Comparison of ENCODE assay signal across 26 cellular contexts in genomic region chr2:239055756-239056493, GRCh38.
A peak's percentile ranks its signal among the peaks of the same experiment; 100 is the strongest.
DNase-seq lines count a peak whose midpoint lies in the region; ATAC-seq, FAIRE-seq and TF ChIP-seq lines count a peak whose summit lies in the region.
"Had no signal": no experiment of that assay in that cellular context is flagged by ENCODE, and none has a peak within 500 bp of the region (broad histone marks: within the 10 kb centered on the region; RNA-seq: fewer than 3 reads in every experiment).

No MANE protein-coding gene starts in this region.

- no CpG with 5 or more reads among the region's 20 CpGs for WGBS in neuronal stem cell (ENCODE audit: extremely low coverage in 2 of 2, insufficient read length in 2 of 2, insufficient replicate concordance in 1 of 2), 2 donors
- WGBS in upper lobe of left lung, 2 donors: 92% methylated on average over 19 to 20 of the region's 20 CpGs

- no peaks in the 10 kb centered on the region for H3K79me1 ChIP-seq in neuronal stem cell (ENCODE audit: low read depth, low read length)

- H3K9me3 ChIP-seq in endothelial cell of umbilical vein (replicated peaks; ENCODE audit: control insufficient read depth, insufficient read depth, low read length): no peaks in the 10 kb centered on the region
- peaks cover 0 to 7% of the 10 kb centered on the region in 2 donors for H3K9me3 ChIP-seq in neuronal stem cell (replicated peaks in 1 of 2; ENCODE audit: control insufficient read depth in 2 of 2, insufficient read depth in 1 of 2, low read depth in 1 of 2, low read length in 2 of 2)
- peaks cover 0 to 5% (median 0%) of the 10 kb centered on the region in 4 donors for H3K9me3 ChIP-seq in upper lobe of left lung
- H3K9me3 ChIP-seq: adrenal gland had no signal

- H3K27ac ChIP-seq in endothelial cell of umbilical vein (ENCODE audit: insufficient read depth, low read depth, low read length): no peak overlapping the region
- H3K27ac ChIP-seq in neuronal stem cell (replicated peaks; ENCODE audit: low read length): no peak overlapping the region
- no peak overlapping the region for H3K27ac ChIP-seq in upper lobe of left lung
- H3K27ac ChIP-seq: GM23248, tibial artery had no signal

- no peak overlapping the region for H2BK120ac ChIP-seq in neuronal stem cell (ENCODE audit: low read depth, low read length)

- H3K27me3 ChIP-seq in endothelial cell of umbilical vein (ENCODE audit: control insufficient read depth in 2 of 2, insufficient read depth in 2 of 2, low read length in 2 of 2): no peaks in the 10 kb centered on the region
- no peaks in the 10 kb centered on the region for H3K27me3 ChIP-seq in neuronal stem cell (ENCODE audit: control insufficient read depth in 3 of 3, insufficient read depth in 3 of 3, low read depth in 1 of 3, low read length in 3 of 3)
- no peaks in the 10 kb centered on the region for H3K27me3 ChIP-seq in upper lobe of left lung
- H3K27me3 ChIP-seq: adrenal gland, tibial artery had no signal

- no peak overlapping the region for H3K4me2 ChIP-seq in endothelial cell of umbilical vein (ENCODE audit: insufficient read depth, low read length)
- H3K4me2 ChIP-seq in neuronal stem cell (ENCODE audit: insufficient read depth, low read length, poor library complexity, severe bottlenecking): no peak overlapping the region
- H3K4me2 ChIP-seq: smooth muscle cell had no signal

- peak; percentile 47 for FAIRE-seq in endothelial cell of umbilical vein (lab: Jason Lieb, UNC)
- FAIRE-seq: frontal cortex, GM12878 had no signal

- H3K9ac ChIP-seq in endothelial cell of umbilical vein (replicated peaks; ENCODE audit: extremely low read depth, insufficient read depth, low read length): no peak overlapping the region
- no peak overlapping the region for H3K9ac ChIP-seq in neuronal stem cell (ENCODE audit: low read depth, low read length, poor library complexity)
- H3K9ac ChIP-seq: GM23248 had no signal

- H3K14ac ChIP-seq in neuronal stem cell (ENCODE audit: low read length): no peak overlapping the region

- no peak for TF ChIP-seq POLR2A in endothelial cell of umbilical vein (IDR thresholded peaks at IDR 0.05; ENCODE audit: low read depth, low read length)
- no peak for TF ChIP-seq POLR2A in upper lobe of left lung (IDR thresholded peaks at IDR 0.05)

- peak overlapping the region; percentile 30 for H2BK5ac ChIP-seq in neuronal stem cell (ENCODE audit: low read length)

- CTCF ChIA-PET in endothelial cell of umbilical vein (lab: Charles Lee): no interaction called here

- intact Hi-C loops in endothelial cell of umbilical vein (cut with micrococcal nuclease): no loop called here

- no peak overlapping the region for H3K23ac ChIP-seq in neuronal stem cell (ENCODE audit: low read depth, low read length, poor library complexity)

- no peak overlapping the region for H4K8ac ChIP-seq in neuronal stem cell (ENCODE audit: low read depth, low read length)

- no peak for TF ChIP-seq CTCF in endothelial cell of umbilical vein (IDR thresholded peaks at IDR 0.05; ENCODE audit: extremely low read depth in 1 of 2, insufficient read depth in 1 of 2, low read depth in 1 of 2, low read length in 2 of 2)
- TF ChIP-seq CTCF in upper lobe of left lung (IDR thresholded peaks at IDR 0.05): no peak

- H3K36me3 ChIP-seq in endothelial cell of umbilical vein (ENCODE audit: control insufficient read depth in 2 of 2, extremely low read depth in 1 of 2, insufficient read depth in 2 of 2, low read length in 2 of 2) (peaks cover 0 to 3% of the 10 kb centered on the region in 2 experiments), neuronal stem cell (replicated peaks in 1 of 2; ENCODE audit: control insufficient read depth in 2 of 2, insufficient read depth in 2 of 2, low read length in 2 of 2) (peaks cover 8 to 47% of the 10 kb centered on the region in 2 donors), upper lobe of left lung (peaks cover 11 to 54% (median 33%) of the 10 kb centered on the region in 4 donors)

- H3K4me1 ChIP-seq in endothelial cell of umbilical vein (ENCODE audit: control insufficient read depth, extremely low read depth, insufficient read depth, low read length): peaks cover 5% of the 10 kb centered on the region
- no peaks in the 10 kb centered on the region for H3K4me1 ChIP-seq in neuronal stem cell (ENCODE audit: control insufficient read depth in 2 of 2, insufficient read depth in 1 of 2, low read depth in 1 of 2, low read length in 2 of 2)
- H3K4me1 ChIP-seq in upper lobe of left lung: peaks cover 0 to 3% (median 0%) of the 10 kb centered on the region in 4 donors
- H3K4me1 ChIP-seq: tibial artery had no signal

- no peak overlapping the region for H2AK5ac ChIP-seq in neuronal stem cell (ENCODE audit: low read depth, low read length)

- dilution Hi-C loops in endothelial cell of umbilical vein (cut with MboI; ENCODE audit: extremely low pct_ligation_motif_present, low sequenced_read_pairs): no loop called here

- no TSS peak for BruUV-seq in endothelial cell of umbilical vein (replicated peaks; lab: Mats Ljungman, UMichigan)

- no peaks in the 10 kb centered on the region for H4K20me1 ChIP-seq in endothelial cell of umbilical vein (replicated peaks; ENCODE audit: control insufficient read depth, extremely low read depth, insufficient read depth, low read length)

- H2BK12ac ChIP-seq in neuronal stem cell (ENCODE audit: low read length): no peak overlapping the region

- peak; percentile 44 for DNase-seq in H4 (ENCODE audit: low spot score)
- DNase-seq in RPMI7951 (ENCODE audit: low read depth): peak; percentile 23
- peak; percentile 5 for DNase-seq in endothelial cell of umbilical vein (ENCODE audit: low read depth, low spot score)
- DNase-seq in neuronal stem cell (ENCODE audit: low spot score): no peak
- no peak for DNase-seq in upper lobe of left lung
- DNase-seq in NCI-H1092 treated with DMSO at 0.1 percent for 48 hours (lab: John Stamatoyannopoulos, UW): no peak
- DNase-seq: activated gamma-delta T cell treated with Interleukin-2 at 50 U/mL for 16 hours; activated T-cell treated with anti-CD3 and anti-CD28 coated beads, Interleukin-2, amount 50 U/mL, for 1 hour; CD8-positive, alpha-beta T cell; DMS53; GM23248; islet precursor cell; MM.1S; NCI-H1694; NCI-H2171 treated with DMSO at 0.1 percent for 48 hours; NCI-H526; nucleus accumbens; Right ventricle myocardium superior; stimulated activated CD4-positive, alpha-beta T cell treated with anti-CD3 and anti-CD28 coated beads, Interleukin-4, amount 100 ng/mL, for 1 hour; stimulated activated naive CD8-positive, alpha-beta T cell treated with anti-CD3 and anti-CD28 coated beads, Interleukin-15, Interleukin-2, amounts not matched to agents 100 U/mL and 50 U/mL, for 24 hours; tibial artery had no signal

- no peaks in the 10 kb centered on the region for H3K79me2 ChIP-seq in endothelial cell of umbilical vein (ENCODE audit: control insufficient read depth, insufficient read depth, low read length)

- H2AFZ ChIP-seq in endothelial cell of umbilical vein (ENCODE audit: low read depth, low read length): no peak overlapping the region
- H2AFZ ChIP-seq in neuronal stem cell (ENCODE audit: low read length): no peak overlapping the region
- H2AFZ ChIP-seq: GM23248 had no signal

- no peak overlapping the region for H2BK15ac ChIP-seq in neuronal stem cell (ENCODE audit: low read length)

- no peak overlapping the region for H4K91ac ChIP-seq in neuronal stem cell (ENCODE audit: low read depth, low read length, poor library complexity)

- H3K18ac ChIP-seq in neuronal stem cell (ENCODE audit: low read length): no peak overlapping the region

- no peak for TF ChIP-seq EP300 in upper lobe of left lung (IDR thresholded peaks at IDR 0.05)

- ATAC-seq in upper lobe of left lung (ENCODE audit: low FRiP score in 2 of 2) (no peak), GM21786 (IDR thresholded peaks at IDR 0.05; ENCODE audit: unreplicated experiment) (no peak)
- ATAC-seq: CD8-positive, alpha-beta T cell; GM12878; stimulated activated naive CD8-positive, alpha-beta T cell treated with anti-CD3 and anti-CD28 coated beads, Interleukin-15, Interleukin-2, amounts not matched to agents 100 U/mL and 50 U/mL, for 24 hours had no signal

- POLR2A ChIA-PET in endothelial cell of umbilical vein (lab: Charles Lee): no interaction called here

- no peaks in the 10 kb centered on the region for H3K9me1 ChIP-seq in endothelial cell of umbilical vein (replicated peaks; ENCODE audit: control insufficient read depth, extremely low read depth, insufficient read depth, low read length)

- H3K4me3 ChIP-seq in endothelial cell of umbilical vein (replicated peaks in 1 of 3; ENCODE audit: insufficient read depth in 1 of 3, low read depth in 1 of 3, low read length in 3 of 3): no peak overlapping the region
- H3K4me3 ChIP-seq in neuronal stem cell (ENCODE audit: low read length in 2 of 2): no peak overlapping the region
- no peak overlapping the region for H3K4me3 ChIP-seq in upper lobe of left lung
- H3K4me3 ChIP-seq: adrenal gland, GM12878, GM23248, smooth muscle cell, tibial artery had no signal

- no peak overlapping the region for H3K4ac ChIP-seq in neuronal stem cell (ENCODE audit: low read length)

TF ChIP-seq in endothelial cell of umbilical vein, 7 proteins besides CTCF, POLR2A, EP300 and RAD21:
- no peak for TF ChIP-seq JUN (IDR thresholded peaks at IDR 0.05; ENCODE audit: borderline replicate concordance, insufficient read depth, insufficient read length, low read depth)
- no peak for TF ChIP-seq FOS (IDR thresholded peaks at IDR 0.05; ENCODE audit: borderline replicate concordance, insufficient read depth, low read length)
- no peak for TF ChIP-seq POLR2AphosphoS5 (IDR thresholded peaks at IDR 0.05; ENCODE audit: insufficient read depth, low read depth, low read length)
- TF ChIP-seq MYC (IDR thresholded peaks at IDR 0.05; ENCODE audit: low read depth, low read length): no peak
- TF ChIP-seq MAX (IDR thresholded peaks at IDR 0.05; ENCODE audit: insufficient read depth, insufficient read length): no peak

Comparison
In these comparisons a context has a peak if more than half of its experiments do, and no peak if none do; other contexts are left out.
1. DNase-seq: peak in H4 (single experiment), RPMI7951 (single experiment) and endothelial cell of umbilical vein (single experiment); none in neuronal stem cell (single experiment), upper lobe of left lung (0 of 2) and NCI-H1092 treated with DMSO at 0.1 percent for 48 hours (single experiment).